ENCODE assay signal across 1 cellular context in the genomic region with DNA sequence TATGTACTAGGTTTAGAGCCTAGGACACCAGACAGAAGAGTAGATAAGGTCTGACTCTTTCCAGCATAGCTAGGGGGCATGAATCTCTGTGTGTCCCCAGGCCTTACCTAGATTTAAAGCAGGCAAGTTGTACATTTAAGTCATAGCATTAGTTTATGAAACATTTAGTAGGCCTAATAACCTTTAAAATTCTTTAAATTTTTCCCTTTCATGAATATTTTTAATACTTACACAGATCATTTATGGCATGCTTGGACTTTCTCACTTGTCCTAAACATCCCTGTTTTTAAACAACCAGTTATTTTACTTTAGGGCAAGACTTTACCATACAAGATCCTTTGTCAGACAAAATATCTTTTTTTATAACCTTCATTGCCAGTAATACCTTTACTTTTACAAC.
A peak's percentile ranks its signal among the peaks of the same experiment; 100 is the strongest.
TF ChIP-seq lines count a peak whose summit lies in the region.

No MANE protein-coding gene starts in this region.

TF ChIP-seq in HEK293, 187 proteins besides CTCF, POLR2A, EP300 and RAD21 (continued from another document):
- TF ChIP-seq, protein P1, sequence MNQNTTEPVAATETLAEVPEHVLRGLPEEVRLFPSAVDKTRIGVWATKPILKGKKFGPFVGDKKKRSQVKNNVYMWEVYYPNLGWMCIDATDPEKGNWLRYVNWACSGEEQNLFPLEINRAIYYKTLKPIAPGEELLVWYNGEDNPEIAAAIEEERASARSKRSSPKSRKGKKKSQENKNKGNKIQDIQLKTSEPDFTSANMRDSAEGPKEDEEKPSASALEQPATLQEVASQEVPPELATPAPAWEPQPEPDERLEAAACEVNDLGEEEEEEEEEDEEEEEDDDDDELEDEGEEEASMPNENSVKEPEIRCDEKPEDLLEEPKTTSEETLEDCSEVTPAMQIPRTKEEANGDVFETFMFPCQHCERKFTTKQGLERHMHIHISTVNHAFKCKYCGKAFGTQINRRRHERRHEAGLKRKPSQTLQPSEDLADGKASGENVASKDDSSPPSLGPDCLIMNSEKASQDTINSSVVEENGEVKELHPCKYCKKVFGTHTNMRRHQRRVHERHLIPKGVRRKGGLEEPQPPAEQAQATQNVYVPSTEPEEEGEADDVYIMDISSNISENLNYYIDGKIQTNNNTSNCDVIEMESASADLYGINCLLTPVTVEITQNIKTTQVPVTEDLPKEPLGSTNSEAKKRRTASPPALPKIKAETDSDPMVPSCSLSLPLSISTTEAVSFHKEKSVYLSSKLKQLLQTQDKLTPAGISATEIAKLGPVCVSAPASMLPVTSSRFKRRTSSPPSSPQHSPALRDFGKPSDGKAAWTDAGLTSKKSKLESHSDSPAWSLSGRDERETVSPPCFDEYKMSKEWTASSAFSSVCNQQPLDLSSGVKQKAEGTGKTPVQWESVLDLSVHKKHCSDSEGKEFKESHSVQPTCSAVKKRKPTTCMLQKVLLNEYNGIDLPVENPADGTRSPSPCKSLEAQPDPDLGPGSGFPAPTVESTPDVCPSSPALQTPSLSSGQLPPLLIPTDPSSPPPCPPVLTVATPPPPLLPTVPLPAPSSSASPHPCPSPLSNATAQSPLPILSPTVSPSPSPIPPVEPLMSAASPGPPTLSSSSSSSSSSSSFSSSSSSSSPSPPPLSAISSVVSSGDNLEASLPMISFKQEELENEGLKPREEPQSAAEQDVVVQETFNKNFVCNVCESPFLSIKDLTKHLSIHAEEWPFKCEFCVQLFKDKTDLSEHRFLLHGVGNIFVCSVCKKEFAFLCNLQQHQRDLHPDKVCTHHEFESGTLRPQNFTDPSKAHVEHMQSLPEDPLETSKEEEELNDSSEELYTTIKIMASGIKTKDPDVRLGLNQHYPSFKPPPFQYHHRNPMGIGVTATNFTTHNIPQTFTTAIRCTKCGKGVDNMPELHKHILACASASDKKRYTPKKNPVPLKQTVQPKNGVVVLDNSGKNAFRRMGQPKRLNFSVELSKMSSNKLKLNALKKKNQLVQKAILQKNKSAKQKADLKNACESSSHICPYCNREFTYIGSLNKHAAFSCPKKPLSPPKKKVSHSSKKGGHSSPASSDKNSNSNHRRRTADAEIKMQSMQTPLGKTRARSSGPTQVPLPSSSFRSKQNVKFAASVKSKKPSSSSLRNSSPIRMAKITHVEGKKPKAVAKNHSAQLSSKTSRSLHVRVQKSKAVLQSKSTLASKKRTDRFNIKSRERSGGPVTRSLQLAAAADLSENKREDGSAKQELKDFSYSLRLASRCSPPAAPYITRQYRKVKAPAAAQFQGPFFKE (tag by site-specific recombination; IDR thresholded peaks at IDR 0.05; ENCODE audit: borderline replicate concordance): no peak
- TF ChIP-seq ZNF768 (tag by site-specific recombination; IDR thresholded peaks at IDR 0.05): no peak
- no peak for TF ChIP-seq OVOL3 (tag by site-specific recombination; IDR thresholded peaks at IDR 0.05)
- TF ChIP-seq ZNF10 (tag by site-specific recombination; IDR thresholded peaks at IDR 0.05): no peak
- TF ChIP-seq ZNF132 (tag by site-specific recombination; IDR thresholded peaks at IDR 0.05; ENCODE audit: borderline replicate concordance): no peak
- TF ChIP-seq ZNF311 (tag by site-specific recombination; IDR thresholded peaks at IDR 0.05; ENCODE audit: borderline replicate concordance): no peak
- TF ChIP-seq ZNF626 (tag by site-specific recombination; IDR thresholded peaks at IDR 0.05): 0 out of 2 replicates have a peak, but pooled peaks have one; percentile 60
- no peak for TF ChIP-seq ZNF433 (tag by site-specific recombination; IDR thresholded peaks at IDR 0.05; ENCODE audit: low read depth)
- no peak for TF ChIP-seq TCF7L2 (IDR thresholded peaks at IDR 0.05; ENCODE audit: borderline replicate concordance, low read depth, low read length)
- no peak for TF ChIP-seq ZNF585B (tag by site-specific recombination; IDR thresholded peaks at IDR 0.05)
- no peak for TF ChIP-seq ZNF529 (tag by site-specific recombination; IDR thresholded peaks at IDR 0.05; ENCODE audit: insufficient replicate concordance)
- no peak for TF ChIP-seq KLF10 (tag by site-specific recombination; IDR thresholded peaks at IDR 0.05)
- TF ChIP-seq ZEB2 (tag by site-specific recombination; IDR thresholded peaks at IDR 0.05): no peak
- no peak for TF ChIP-seq ZNF354C (tag by site-specific recombination; IDR thresholded peaks at IDR 0.05; ENCODE audit: borderline replicate concordance, low read depth)
- TF ChIP-seq, protein P2, sequence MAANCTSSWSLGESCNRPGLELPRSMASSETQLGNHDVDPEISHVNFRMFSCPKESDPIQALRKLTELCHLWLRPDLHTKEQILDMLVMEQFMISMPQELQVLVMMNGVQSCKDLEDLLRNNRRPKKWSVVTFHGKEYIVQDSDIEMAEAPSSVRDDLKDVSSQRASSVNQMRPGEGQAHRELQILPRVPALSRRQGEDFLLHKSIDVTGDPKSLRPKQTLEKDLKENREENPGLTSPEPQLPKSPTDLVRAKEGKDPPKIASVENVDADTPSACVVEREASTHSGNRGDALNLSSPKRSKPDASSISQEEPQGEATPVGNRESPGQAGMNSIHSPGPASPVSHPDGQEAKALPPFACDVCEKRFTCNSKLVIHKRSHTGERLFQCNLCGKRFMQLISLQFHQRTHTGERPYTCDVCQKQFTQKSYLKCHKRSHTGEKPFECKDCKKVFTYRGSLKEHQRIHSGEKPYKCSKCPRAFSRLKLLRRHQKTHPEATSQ (tag by site-specific recombination; IDR thresholded peaks at IDR 0.05): no peak
- no peak for TF ChIP-seq ZNF658 (tag by site-specific recombination; IDR thresholded peaks at IDR 0.05)
- no peak for TF ChIP-seq IKZF3 (tag by site-specific recombination; IDR thresholded peaks at IDR 0.05)
